Comparison of ENCODE assay signal across 2 cellular contexts in genomic region chr3:155780291-155780690, GRCh38.
A peak's percentile ranks its signal among the peaks of the same experiment; 100 is the strongest.
TF ChIP-seq lines count a peak whose summit lies in the region.

No MANE protein-coding gene starts in this region.

TF ChIP-seq in K562, 482 proteins besides CTCF, POLR2A, EP300 and RAD21:
- TF ChIP-seq DDX20 (tag; IDR thresholded peaks at IDR 0.05; ENCODE audit: low read depth) (no peak), NFIC (IDR thresholded peaks at IDR 0.05) (peak; percentile 95), SMAD3 (CRISPR knock-in tag; conservative IDR thresholded peaks at IDR 0.05) (no peak), NFIX (CRISPR knock-in tag; IDR thresholded peaks at IDR 0.05; ENCODE audit: low read depth) (peak; percentile 95), TCF15 (CRISPR knock-in tag; IDR thresholded peaks at IDR 0.05) (no peak), BCL6 (CRISPR knock-in tag; IDR thresholded peaks at IDR 0.05) (no peak), ZNF592 (IDR thresholded peaks at IDR 0.05) (no peak), HDAC2 (IDR thresholded peaks at IDR 0.05) (no peak)

TF ChIP-seq in GM23338, 12 proteins besides CTCF, POLR2A, EP300 and RAD21:
- no peak for TF ChIP-seq ZNF331 (CRISPR knock-in tag; IDR thresholded peaks at IDR 0.05; ENCODE audit: low read depth)
- no peak for TF ChIP-seq POLR2AphosphoS5 (IDR thresholded peaks at IDR 0.05; ENCODE audit: low read depth)
- no peak for TF ChIP-seq ZNF114 (CRISPR knock-in tag; IDR thresholded peaks at IDR 0.05)
- TF ChIP-seq EZH2phosphoT487 (IDR thresholded peaks at IDR 0.05; ENCODE audit: unreplicated experiment), result no peak
- TF ChIP-seq NANOG (IDR thresholded peaks at IDR 0.05; ENCODE audit: borderline replicate concordance), result no peak
